1 cellular context compared by ENCODE assay signal in genomic region chr19:40413291-40413994, GRCh38.
A peak's percentile ranks its signal among the peaks of the same experiment; 100 is the strongest.
TF ChIP-seq lines count a peak whose summit lies in the region.

A gene with protein sequence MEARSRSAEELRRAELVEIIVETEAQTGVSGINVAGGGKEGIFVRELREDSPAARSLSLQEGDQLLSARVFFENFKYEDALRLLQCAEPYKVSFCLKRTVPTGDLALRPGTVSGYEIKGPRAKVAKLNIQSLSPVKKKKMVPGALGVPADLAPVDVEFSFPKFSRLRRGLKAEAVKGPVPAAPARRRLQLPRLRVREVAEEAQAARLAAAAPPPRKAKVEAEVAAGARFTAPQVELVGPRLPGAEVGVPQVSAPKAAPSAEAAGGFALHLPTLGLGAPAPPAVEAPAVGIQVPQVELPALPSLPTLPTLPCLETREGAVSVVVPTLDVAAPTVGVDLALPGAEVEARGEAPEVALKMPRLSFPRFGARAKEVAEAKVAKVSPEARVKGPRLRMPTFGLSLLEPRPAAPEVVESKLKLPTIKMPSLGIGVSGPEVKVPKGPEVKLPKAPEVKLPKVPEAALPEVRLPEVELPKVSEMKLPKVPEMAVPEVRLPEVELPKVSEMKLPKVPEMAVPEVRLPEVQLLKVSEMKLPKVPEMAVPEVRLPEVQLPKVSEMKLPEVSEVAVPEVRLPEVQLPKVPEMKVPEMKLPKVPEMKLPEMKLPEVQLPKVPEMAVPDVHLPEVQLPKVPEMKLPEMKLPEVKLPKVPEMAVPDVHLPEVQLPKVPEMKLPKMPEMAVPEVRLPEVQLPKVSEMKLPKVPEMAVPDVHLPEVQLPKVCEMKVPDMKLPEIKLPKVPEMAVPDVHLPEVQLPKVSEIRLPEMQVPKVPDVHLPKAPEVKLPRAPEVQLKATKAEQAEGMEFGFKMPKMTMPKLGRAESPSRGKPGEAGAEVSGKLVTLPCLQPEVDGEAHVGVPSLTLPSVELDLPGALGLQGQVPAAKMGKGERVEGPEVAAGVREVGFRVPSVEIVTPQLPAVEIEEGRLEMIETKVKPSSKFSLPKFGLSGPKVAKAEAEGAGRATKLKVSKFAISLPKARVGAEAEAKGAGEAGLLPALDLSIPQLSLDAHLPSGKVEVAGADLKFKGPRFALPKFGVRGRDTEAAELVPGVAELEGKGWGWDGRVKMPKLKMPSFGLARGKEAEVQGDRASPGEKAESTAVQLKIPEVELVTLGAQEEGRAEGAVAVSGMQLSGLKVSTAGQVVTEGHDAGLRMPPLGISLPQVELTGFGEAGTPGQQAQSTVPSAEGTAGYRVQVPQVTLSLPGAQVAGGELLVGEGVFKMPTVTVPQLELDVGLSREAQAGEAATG (N-terminal part only) (minus strand): TSS chr19:40413378. CDS start chr19:40407932, 5,446 bp downstream.

TF ChIP-seq in HEK293, 187 proteins besides CTCF, POLR2A, EP300 and RAD21 (continued from another document):
- TF ChIP-seq PATZ1 (tag by site-specific recombination; IDR thresholded peaks at IDR 0.05) (peak; percentile 39; the same call in 1 of the 2 replicates), SCRT1 (tag by site-specific recombination; IDR thresholded peaks at IDR 0.05; ENCODE audit: borderline replicate concordance) (no peak), SCRT2 (tag by site-specific recombination; IDR thresholded peaks at IDR 0.05) (no peak), YY1 (tag by site-specific recombination; IDR thresholded peaks at IDR 0.05) (no peak), ZNF292 (tag by site-specific recombination; IDR thresholded peaks at IDR 0.05; ENCODE audit: borderline replicate concordance, low read depth) (no peak), SP3 (tag by site-specific recombination; IDR thresholded peaks at IDR 0.05) (no peak), OVOL3 (tag by site-specific recombination; IDR thresholded peaks at IDR 0.05) (no peak), ZNF610 (tag by site-specific recombination; IDR thresholded peaks at IDR 0.05; ENCODE audit: borderline replicate concordance) (no peak), ZNF747 (tag by site-specific recombination; IDR thresholded peaks at IDR 0.05) (no peak), ZNF654 (tag by site-specific recombination; IDR thresholded peaks at IDR 0.05; ENCODE audit: low read depth) (no peak), ZNF133 (tag by site-specific recombination; IDR thresholded peaks at IDR 0.05) (no peak), ZNF623 (tag by site-specific recombination; IDR thresholded peaks at IDR 0.05) (no peak), ZNF776 (tag by site-specific recombination; IDR thresholded peaks at IDR 0.05; ENCODE audit: borderline replicate concordance) (no peak), ZFHX2 (tag by site-specific recombination; conservative IDR thresholded peaks at IDR 0.05) (peak; percentile 50), ZNF335 (tag by site-specific recombination; conservative IDR thresholded peaks at IDR 0.05) (0 out of 2 replicates have a peak, but pooled peaks have one; percentile 20)
- TF ChIP-seq, protein P1, sequence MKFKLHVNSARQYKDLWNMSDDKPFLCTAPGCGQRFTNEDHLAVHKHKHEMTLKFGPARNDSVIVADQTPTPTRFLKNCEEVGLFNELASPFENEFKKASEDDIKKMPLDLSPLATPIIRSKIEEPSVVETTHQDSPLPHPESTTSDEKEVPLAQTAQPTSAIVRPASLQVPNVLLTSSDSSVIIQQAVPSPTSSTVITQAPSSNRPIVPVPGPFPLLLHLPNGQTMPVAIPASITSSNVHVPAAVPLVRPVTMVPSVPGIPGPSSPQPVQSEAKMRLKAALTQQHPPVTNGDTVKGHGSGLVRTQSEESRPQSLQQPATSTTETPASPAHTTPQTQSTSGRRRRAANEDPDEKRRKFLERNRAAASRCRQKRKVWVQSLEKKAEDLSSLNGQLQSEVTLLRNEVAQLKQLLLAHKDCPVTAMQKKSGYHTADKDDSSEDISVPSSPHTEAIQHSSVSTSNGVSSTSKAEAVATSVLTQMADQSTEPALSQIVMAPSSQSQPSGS (tag by site-specific recombination; IDR thresholded peaks at IDR 0.05; ENCODE audit: low read depth) = peak; percentile 52; the same call in 1 of the 2 replicates
- TF ChIP-seq, protein P2, sequence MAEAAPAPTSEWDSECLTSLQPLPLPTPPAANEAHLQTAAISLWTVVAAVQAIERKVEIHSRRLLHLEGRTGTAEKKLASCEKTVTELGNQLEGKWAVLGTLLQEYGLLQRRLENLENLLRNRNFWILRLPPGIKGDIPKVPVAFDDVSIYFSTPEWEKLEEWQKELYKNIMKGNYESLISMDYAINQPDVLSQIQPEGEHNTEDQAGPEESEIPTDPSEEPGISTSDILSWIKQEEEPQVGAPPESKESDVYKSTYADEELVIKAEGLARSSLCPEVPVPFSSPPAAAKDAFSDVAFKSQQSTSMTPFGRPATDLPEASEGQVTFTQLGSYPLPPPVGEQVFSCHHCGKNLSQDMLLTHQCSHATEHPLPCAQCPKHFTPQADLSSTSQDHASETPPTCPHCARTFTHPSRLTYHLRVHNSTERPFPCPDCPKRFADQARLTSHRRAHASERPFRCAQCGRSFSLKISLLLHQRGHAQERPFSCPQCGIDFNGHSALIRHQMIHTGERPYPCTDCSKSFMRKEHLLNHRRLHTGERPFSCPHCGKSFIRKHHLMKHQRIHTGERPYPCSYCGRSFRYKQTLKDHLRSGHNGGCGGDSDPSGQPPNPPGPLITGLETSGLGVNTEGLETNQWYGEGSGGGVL (tag by site-specific recombination; IDR thresholded peaks at IDR 0.05) = peak; percentile 49; the same call in 1 of the 2 replicates
- TF ChIP-seq, protein P3, sequence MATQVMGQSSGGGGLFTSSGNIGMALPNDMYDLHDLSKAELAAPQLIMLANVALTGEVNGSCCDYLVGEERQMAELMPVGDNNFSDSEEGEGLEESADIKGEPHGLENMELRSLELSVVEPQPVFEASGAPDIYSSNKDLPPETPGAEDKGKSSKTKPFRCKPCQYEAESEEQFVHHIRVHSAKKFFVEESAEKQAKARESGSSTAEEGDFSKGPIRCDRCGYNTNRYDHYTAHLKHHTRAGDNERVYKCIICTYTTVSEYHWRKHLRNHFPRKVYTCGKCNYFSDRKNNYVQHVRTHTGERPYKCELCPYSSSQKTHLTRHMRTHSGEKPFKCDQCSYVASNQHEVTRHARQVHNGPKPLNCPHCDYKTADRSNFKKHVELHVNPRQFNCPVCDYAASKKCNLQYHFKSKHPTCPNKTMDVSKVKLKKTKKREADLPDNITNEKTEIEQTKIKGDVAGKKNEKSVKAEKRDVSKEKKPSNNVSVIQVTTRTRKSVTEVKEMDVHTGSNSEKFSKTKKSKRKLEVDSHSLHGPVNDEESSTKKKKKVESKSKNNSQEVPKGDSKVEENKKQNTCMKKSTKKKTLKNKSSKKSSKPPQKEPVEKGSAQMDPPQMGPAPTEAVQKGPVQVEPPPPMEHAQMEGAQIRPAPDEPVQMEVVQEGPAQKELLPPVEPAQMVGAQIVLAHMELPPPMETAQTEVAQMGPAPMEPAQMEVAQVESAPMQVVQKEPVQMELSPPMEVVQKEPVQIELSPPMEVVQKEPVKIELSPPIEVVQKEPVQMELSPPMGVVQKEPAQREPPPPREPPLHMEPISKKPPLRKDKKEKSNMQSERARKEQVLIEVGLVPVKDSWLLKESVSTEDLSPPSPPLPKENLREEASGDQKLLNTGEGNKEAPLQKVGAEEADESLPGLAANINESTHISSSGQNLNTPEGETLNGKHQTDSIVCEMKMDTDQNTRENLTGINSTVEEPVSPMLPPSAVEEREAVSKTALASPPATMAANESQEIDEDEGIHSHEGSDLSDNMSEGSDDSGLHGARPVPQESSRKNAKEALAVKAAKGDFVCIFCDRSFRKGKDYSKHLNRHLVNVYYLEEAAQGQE (tag by site-specific recombination; IDR thresholded peaks at IDR 0.05) = no peak
- TF ChIP-seq, protein P4, sequence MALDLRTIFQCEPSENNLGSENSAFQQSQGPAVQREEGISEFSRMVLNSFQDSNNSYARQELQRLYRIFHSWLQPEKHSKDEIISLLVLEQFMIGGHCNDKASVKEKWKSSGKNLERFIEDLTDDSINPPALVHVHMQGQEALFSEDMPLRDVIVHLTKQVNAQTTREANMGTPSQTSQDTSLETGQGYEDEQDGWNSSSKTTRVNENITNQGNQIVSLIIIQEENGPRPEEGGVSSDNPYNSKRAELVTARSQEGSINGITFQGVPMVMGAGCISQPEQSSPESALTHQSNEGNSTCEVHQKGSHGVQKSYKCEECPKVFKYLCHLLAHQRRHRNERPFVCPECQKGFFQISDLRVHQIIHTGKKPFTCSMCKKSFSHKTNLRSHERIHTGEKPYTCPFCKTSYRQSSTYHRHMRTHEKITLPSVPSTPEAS (tag by site-specific recombination; IDR thresholded peaks at IDR 0.05) = no peak
